1 cellular context compared by ENCODE assay signal in genomic region chr1:145978860-145979745, GRCh38.
TF ChIP-seq lines count a peak whose summit lies in the region.

No MANE protein-coding gene starts in this region.

TF ChIP-seq in HEK293, 187 proteins besides CTCF, POLR2A, EP300 and RAD21 (continued from another document and continues in another):
- no peak for TF ChIP-seq ZFP69B (tag by site-specific recombination; IDR thresholded peaks at IDR 0.05)
- TF ChIP-seq ZNF175 (tag by site-specific recombination; IDR thresholded peaks at IDR 0.05) = no peak
- TF ChIP-seq YY2 (tag by site-specific recombination; IDR thresholded peaks at IDR 0.05) = no peak
- no peak for TF ChIP-seq ZNF529 (tag by site-specific recombination; IDR thresholded peaks at IDR 0.05; ENCODE audit: insufficient replicate concordance)
- TF ChIP-seq, protein P1, sequence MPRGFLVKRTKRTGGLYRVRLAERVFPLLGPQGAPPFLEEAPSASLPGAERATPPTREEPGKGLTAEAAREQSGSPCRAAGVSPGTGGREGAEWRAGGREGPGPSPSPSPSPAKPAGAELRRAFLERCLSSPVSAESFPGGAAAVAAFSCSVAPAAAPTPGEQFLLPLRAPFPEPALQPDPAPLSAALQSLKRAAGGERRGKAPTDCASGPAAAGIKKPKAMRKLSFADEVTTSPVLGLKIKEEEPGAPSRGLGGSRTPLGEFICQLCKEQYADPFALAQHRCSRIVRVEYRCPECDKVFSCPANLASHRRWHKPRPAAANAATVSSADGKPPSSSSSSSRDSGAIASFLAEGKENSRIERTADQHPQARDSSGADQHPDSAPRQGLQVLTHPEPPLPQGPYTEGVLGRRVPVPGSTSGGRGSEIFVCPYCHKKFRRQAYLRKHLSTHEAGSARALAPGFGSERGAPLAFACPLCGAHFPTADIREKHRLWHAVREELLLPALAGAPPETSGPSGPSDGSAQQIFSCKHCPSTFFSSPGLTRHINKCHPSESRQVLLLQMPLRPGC (tag by site-specific recombination; IDR thresholded peaks at IDR 0.05) = peak; percentile 80; the same call in 1 of the 2 replicates
- peak; percentile 89 for TF ChIP-seq ATF2 (tag by site-specific recombination; IDR thresholded peaks at IDR 0.05; ENCODE audit: low read depth)
- no peak for TF ChIP-seq ZNF624 (tag by site-specific recombination; IDR thresholded peaks at IDR 0.05)
- TF ChIP-seq ZNF549 (tag by site-specific recombination; IDR thresholded peaks at IDR 0.05) = no peak
- TF ChIP-seq ZNF658 (tag by site-specific recombination; IDR thresholded peaks at IDR 0.05) = no peak
- peak; percentile 86 for TF ChIP-seq KLF17 (tag by site-specific recombination; IDR thresholded peaks at IDR 0.05)
- TF ChIP-seq ZNF792 (tag by site-specific recombination; IDR thresholded peaks at IDR 0.05) = no peak
- TF ChIP-seq ZSCAN16 (tag by site-specific recombination; IDR thresholded peaks at IDR 0.05) = no peak
- TF ChIP-seq, protein P2, sequence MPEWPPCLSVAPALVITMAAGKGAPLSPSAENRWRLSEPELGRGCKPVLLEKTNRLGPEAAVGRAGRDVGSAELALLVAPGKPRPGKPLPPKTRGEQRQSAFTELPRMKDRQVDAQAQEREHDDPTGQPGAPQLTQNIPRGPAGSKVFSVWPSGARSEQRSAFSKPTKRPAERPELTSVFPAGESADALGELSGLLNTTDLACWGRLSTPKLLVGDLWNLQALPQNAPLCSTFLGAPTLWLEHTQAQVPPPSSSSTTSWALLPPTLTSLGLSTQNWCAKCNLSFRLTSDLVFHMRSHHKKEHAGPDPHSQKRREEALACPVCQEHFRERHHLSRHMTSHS (tag by site-specific recombination; IDR thresholded peaks at IDR 0.05) = no peak
- peak; percentile 99 for TF ChIP-seq ZBTB48 (tag by site-specific recombination; IDR thresholded peaks at IDR 0.05)
- TF ChIP-seq SCRT1 (tag by site-specific recombination; IDR thresholded peaks at IDR 0.05; ENCODE audit: borderline replicate concordance) = peak; percentile 75; the same call in 1 of the 2 replicates
- TF ChIP-seq REST (tag by site-specific recombination; IDR thresholded peaks at IDR 0.05) = no peak
- peak; percentile 34; the same call in 1 of the 2 replicates for TF ChIP-seq PRDM6 (tag by site-specific recombination; IDR thresholded peaks at IDR 0.05)
- TF ChIP-seq MEIS1 (CRISPR knock-in tag; IDR thresholded peaks at IDR 0.05; ENCODE audit: borderline replicate concordance) = no peak
- no peak for TF ChIP-seq RBAK (tag by site-specific recombination; IDR thresholded peaks at IDR 0.05)
- TF ChIP-seq TCF7L2 (IDR thresholded peaks at IDR 0.05; ENCODE audit: borderline replicate concordance, low read depth, low read length) = no peak
- no peak for TF ChIP-seq ZNF239 (tag by site-specific recombination; IDR thresholded peaks at IDR 0.05)
- TF ChIP-seq WT1 (tag by site-specific recombination; IDR thresholded peaks at IDR 0.05) = peak; percentile 100
- TF ChIP-seq GLIS2 (tag by site-specific recombination; IDR thresholded peaks at IDR 0.05) = peak; percentile 41; the same call in 1 of the 2 replicates
- TF ChIP-seq ZNF423 (tag by site-specific recombination; IDR thresholded peaks at IDR 0.05) = no peak
- no peak for TF ChIP-seq HOXC10 (CRISPR knock-in tag; IDR thresholded peaks at IDR 0.05)
- no peak for TF ChIP-seq BCL11A (tag by site-specific recombination; IDR thresholded peaks at IDR 0.05; ENCODE audit: low read depth)
- TF ChIP-seq ZNF112 (tag by site-specific recombination; IDR thresholded peaks at IDR 0.05) = no peak
- TF ChIP-seq ZNF132 (tag by site-specific recombination; IDR thresholded peaks at IDR 0.05; ENCODE audit: borderline replicate concordance) = no peak
- no peak for TF ChIP-seq MYNN (tag by site-specific recombination; IDR thresholded peaks at IDR 0.05; ENCODE audit: borderline replicate concordance)
- peak; percentile 88 for TF ChIP-seq MZF1 (tag by site-specific recombination; IDR thresholded peaks at IDR 0.05; ENCODE audit: borderline replicate concordance)
- no peak for TF ChIP-seq ZNF311 (tag by site-specific recombination; IDR thresholded peaks at IDR 0.05; ENCODE audit: borderline replicate concordance)
- no peak for TF ChIP-seq ZNF837 (tag by site-specific recombination; IDR thresholded peaks at IDR 0.05)
- TF ChIP-seq GLI2 (tag by site-specific recombination; IDR thresholded peaks at IDR 0.05; ENCODE audit: borderline replicate concordance, low read depth) = no peak
- TF ChIP-seq PRDM4 (tag by site-specific recombination; IDR thresholded peaks at IDR 0.05) = peak; percentile 92
- TF ChIP-seq ZNF350 (tag by site-specific recombination; IDR thresholded peaks at IDR 0.05) = no peak
- no peak for TF ChIP-seq ELK4 (IDR thresholded peaks at IDR 0.05; ENCODE audit: borderline replicate concordance, low read depth, low read length)
- TF ChIP-seq BCL11B (tag by site-specific recombination; IDR thresholded peaks at IDR 0.05; ENCODE audit: low read depth) = no peak
- TF ChIP-seq ZNF76 (tag by site-specific recombination; IDR thresholded peaks at IDR 0.05; ENCODE audit: borderline replicate concordance, low read depth) = no peak
- no peak for TF ChIP-seq ZNF768 (tag by site-specific recombination; IDR thresholded peaks at IDR 0.05)
- TF ChIP-seq, protein P3, sequence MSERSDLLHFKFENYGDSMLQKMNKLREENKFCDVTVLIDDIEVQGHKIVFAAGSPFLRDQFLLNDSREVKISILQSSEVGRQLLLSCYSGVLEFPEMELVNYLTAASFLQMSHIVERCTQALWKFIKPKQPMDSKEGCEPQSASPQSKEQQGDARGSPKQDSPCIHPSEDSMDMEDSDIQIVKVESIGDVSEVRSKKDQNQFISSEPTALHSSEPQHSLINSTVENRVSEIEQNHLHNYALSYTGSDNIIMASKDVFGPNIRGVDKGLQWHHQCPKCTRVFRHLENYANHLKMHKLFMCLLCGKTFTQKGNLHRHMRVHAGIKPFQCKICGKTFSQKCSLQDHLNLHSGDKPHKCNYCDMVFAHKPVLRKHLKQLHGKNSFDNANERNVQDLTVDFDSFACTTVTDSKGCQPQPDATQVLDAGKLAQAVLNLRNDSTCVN (tag by site-specific recombination; optimal IDR thresholded peaks at IDR 0.05) = no peak
- TF ChIP-seq ZNF521 (tag by site-specific recombination; IDR thresholded peaks at IDR 0.05) = no peak
- TF ChIP-seq ZNF16 (tag by site-specific recombination; IDR thresholded peaks at IDR 0.05; ENCODE audit: low read depth) = no peak
- no peak for TF ChIP-seq ZNF155 (tag by site-specific recombination; IDR thresholded peaks at IDR 0.05)
- TF ChIP-seq FEZF1 (tag by site-specific recombination; IDR thresholded peaks at IDR 0.05) = peak; percentile 76
- no peak for TF ChIP-seq ZNF560 (tag by site-specific recombination; IDR thresholded peaks at IDR 0.05; ENCODE audit: borderline replicate concordance)
- no peak for TF ChIP-seq SALL2 (tag by site-specific recombination; IDR thresholded peaks at IDR 0.05; ENCODE audit: borderline replicate concordance)
- no peak for TF ChIP-seq ZBTB7A (tag by site-specific recombination; IDR thresholded peaks at IDR 0.05; ENCODE audit: low read depth)
- TF ChIP-seq KLF9 (tag by site-specific recombination; IDR thresholded peaks at IDR 0.05; ENCODE audit: low read depth) = peak; percentile 58
- TF ChIP-seq ZNF202 (tag by site-specific recombination; IDR thresholded peaks at IDR 0.05; ENCODE audit: borderline replicate concordance) = no peak
- no peak for TF ChIP-seq ZNF146 (tag by site-specific recombination; IDR thresholded peaks at IDR 0.05)
